ENCODE assay signal across 1 cellular context in the genomic region with DNA sequence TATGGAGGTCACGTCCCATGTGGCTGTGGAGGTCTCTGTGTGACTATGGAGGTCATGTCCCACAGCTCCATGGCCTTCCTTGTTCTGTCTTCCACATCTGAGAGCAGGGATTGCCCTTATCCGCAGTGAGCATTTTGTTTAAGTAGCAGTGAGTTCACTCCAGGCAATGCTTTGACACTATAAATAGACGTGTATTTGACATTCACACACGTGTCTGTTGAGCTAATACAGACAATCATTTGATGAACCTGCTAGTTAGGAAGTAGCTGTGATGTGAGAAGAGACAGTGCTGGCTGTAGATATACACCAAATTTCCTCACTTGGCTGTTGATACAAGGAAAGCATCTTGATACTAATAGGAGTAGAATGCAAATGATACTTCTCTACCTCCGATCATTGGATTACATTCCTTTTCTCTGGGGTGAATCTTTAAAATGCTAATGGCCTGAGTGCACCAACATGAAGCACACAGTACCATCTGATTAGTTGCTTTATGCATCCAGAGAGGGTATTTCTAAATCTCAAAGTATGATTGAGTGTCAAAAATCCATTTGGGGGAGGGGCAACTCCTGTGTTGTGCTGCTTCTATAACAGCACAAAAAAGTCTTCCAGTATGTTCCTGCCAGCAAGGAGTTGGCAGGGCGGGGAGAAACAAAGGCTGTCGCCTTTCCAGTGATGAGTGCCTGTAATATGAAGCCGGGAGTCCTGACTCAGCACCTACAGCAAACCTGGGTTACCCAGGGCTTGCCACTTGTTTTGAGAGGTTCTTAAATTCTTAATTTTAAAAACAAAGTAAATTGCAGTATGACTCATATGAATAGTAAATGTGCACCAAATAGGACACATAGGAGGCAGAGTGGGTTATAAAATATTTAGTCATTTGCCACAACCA.
TF ChIP-seq lines count a peak whose summit lies in the region.

No MANE protein-coding gene starts in this region.

TF ChIP-seq in GM23338, 12 proteins besides CTCF, POLR2A, EP300 and RAD21:
- TF ChIP-seq, protein P1, sequence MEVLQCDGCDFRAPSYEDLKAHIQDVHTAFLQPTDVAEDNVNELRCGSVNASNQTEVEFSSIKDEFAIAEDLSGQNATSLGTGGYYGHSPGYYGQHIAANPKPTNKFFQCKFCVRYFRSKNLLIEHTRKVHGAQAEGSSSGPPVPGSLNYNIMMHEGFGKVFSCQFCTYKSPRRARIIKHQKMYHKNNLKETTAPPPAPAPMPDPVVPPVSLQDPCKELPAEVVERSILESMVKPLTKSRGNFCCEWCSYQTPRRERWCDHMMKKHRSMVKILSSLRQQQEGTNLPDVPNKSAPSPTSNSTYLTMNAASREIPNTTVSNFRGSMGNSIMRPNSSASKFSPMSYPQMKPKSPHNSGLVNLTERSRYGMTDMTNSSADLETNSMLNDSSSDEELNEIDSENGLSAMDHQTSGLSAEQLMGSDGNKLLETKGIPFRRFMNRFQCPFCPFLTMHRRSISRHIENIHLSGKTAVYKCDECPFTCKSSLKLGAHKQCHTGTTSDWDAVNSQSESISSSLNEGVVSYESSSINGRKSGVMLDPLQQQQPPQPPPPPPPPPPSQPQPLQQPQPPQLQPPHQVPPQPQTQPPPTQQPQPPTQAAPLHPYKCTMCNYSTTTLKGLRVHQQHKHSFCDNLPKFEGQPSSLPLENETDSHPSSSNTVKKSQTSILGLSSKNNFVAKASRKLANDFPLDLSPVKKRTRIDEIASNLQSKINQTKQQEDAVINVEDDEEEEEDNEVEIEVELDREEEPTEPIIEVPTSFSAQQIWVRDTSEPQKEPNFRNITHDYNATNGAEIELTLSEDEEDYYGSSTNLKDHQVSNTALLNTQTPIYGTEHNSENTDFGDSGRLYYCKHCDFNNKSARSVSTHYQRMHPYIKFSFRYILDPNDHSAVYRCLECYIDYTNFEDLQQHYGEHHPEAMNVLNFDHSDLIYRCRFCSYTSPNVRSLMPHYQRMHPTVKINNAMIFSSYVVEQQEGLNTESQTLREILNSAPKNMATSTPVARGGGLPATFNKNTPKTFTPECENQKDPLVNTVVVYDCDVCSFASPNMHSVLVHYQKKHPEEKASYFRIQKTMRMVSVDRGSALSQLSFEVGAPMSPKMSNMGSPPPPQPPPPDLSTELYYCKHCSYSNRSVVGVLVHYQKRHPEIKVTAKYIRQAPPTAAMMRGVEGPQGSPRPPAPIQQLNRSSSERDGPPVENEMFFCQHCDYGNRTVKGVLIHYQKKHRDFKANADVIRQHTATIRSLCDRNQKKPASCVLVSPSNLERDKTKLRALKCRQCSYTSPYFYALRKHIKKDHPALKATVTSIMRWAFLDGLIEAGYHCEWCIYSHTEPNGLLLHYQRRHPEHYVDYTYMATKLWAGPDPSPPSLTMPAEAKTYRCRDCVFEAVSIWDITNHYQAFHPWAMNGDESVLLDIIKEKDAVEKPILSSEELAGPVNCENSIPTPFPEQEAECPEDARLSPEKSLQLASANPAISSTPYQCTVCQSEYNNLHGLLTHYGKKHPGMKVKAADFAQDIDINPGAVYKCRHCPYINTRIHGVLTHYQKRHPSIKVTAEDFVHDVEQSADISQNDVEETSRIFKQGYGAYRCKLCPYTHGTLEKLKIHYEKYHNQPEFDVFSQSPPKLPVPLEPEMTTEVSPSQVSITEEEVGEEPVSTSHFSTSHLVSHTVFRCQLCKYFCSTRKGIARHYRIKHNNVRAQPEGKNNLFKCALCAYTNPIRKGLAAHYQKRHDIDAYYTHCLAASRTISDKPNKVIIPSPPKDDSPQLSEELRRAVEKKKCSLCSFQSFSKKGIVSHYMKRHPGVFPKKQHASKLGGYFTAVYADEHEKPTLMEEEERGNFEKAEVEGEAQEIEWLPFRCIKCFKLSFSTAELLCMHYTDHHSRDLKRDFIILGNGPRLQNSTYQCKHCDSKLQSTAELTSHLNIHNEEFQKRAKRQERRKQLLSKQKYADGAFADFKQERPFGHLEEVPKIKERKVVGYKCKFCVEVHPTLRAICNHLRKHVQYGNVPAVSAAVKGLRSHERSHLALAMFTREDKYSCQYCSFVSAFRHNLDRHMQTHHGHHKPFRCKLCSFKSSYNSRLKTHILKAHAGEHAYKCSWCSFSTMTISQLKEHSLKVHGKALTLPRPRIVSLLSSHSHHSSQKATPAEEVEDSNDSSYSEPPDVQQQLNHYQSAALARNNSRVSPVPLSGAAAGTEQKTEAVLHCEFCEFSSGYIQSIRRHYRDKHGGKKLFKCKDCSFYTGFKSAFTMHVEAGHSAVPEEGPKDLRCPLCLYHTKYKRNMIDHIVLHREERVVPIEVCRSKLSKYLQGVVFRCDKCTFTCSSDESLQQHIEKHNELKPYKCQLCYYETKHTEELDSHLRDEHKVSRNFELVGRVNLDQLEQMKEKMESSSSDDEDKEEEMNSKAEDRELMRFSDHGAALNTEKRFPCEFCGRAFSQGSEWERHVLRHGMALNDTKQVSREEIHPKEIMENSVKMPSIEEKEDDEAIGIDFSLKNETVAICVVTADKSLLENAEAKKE (CRISPR knock-in tag; IDR thresholded peaks at IDR 0.05): no peak
- peak; percentile 57; the same call in 1 of the 2 replicates for TF ChIP-seq CREB1 (CRISPR knock-in tag; IDR thresholded peaks at IDR 0.05; ENCODE audit: low read depth)
